Comparison of ENCODE assay signal across 9 cellular contexts in the genomic region with DNA sequence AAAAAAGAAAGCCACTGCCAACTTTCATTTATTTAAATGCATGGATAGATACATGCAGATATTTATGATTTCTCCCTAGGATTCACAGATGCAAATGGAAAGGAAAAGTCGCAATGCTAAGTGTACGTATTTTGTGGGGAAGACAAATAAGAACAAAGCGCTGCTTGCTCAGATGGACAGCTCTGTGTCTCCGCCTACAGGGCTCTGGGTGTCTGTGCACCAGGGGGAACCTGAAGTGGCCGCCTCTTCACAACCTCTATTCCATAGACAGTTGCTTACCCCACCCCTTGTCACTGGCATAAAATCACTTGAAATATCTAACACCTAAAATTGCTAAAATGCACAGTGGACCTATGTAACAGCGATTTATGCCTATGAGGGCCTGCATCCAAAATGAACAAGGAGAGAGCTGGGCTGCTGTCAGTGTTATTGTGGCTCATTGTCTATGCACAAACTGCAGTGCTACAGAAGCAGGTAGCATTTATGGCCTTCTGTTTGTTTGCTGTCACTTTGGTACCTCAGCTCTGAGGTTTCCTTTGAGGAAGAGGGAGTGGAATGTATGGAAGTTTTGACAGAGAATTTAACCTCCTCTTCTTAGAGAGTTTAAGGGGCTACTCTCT. TPM values are rescaled to one million over a fixed set of nuclear protein-coding genes. Genes with fewer than 3 reads are reported as not detected.
DNase-seq lines count a peak whose midpoint lies in the region; ATAC-seq and TF ChIP-seq lines count a peak whose summit lies in the region.
"Had no signal": no experiment of that assay in that cellular context is flagged by ENCODE, and none has a peak within 500 bp of the region (broad histone marks: within the 10 kb centered on the region; RNA-seq: fewer than 3 reads in every experiment).

No MANE protein-coding gene starts in this region.

- H3K79me1 ChIP-seq in mesenchymal stem cell (replicated peaks; ENCODE audit: low read length, poor library complexity, severe bottlenecking): no peaks in the 10 kb centered on the region

- no peak for ATAC-seq in HG02852 (IDR thresholded peaks at IDR 0.05; ENCODE audit: unreplicated experiment)

- H3K9me3 ChIP-seq in colonic mucosa: no peaks in the 10 kb centered on the region
- H3K9me3 ChIP-seq in mesenchymal stem cell (ENCODE audit: control insufficient read depth, low read length): peaks cover 4% of the 10 kb centered on the region

- no peak overlapping the region for H4K91ac ChIP-seq in mesenchymal stem cell (ENCODE audit: low read length)

- no peak overlapping the region for H3K27ac ChIP-seq in colonic mucosa
- H3K27ac ChIP-seq in mesenchymal stem cell (ENCODE audit: low read length, poor library complexity, severe bottlenecking): no peak overlapping the region

- H2BK5ac ChIP-seq in mesenchymal stem cell (ENCODE audit: low read depth, low read length, poor library complexity, severe bottlenecking): no peak overlapping the region

- no peak overlapping the region for H3K4me3 ChIP-seq in colonic mucosa
- H3K4me3 ChIP-seq in mesenchymal stem cell (ENCODE audit: insufficient read depth in 1 of 2, low read depth in 1 of 2, low read length in 2 of 2): no peak overlapping the region

- in situ Hi-C loops in GM13976 (cut with MboI; ENCODE audit: low sequenced_read_pairs, unreplicated experiment): no loop called here

- H3K4ac ChIP-seq in mesenchymal stem cell (ENCODE audit: low read depth in 1 of 2, low read length in 2 of 2): no peak overlapping the region

- no peak overlapping the region for H2AK5ac ChIP-seq in mesenchymal stem cell (ENCODE audit: low read length, severe bottlenecking)

- H3K4me1 ChIP-seq in colonic mucosa: no peaks in the 10 kb centered on the region
- no peaks in the 10 kb centered on the region for H3K4me1 ChIP-seq in mesenchymal stem cell (ENCODE audit: control insufficient read depth, insufficient read depth, low read depth, low read length)

- no peak overlapping the region for H2BK15ac ChIP-seq in mesenchymal stem cell (ENCODE audit: low read depth, poor library complexity, severe bottlenecking)

- no peak overlapping the region for H3K23ac ChIP-seq in mesenchymal stem cell (ENCODE audit: low read length in 2 of 2)

- H3K14ac ChIP-seq in mesenchymal stem cell (ENCODE audit: low read length in 2 of 2): no peak overlapping the region

- H4K8ac ChIP-seq in mesenchymal stem cell (ENCODE audit: low read length): no peak overlapping the region

- H3K9ac ChIP-seq in colonic mucosa (ENCODE audit: low read depth in 2 of 2, low read length in 2 of 2) (no peak overlapping the region), mesenchymal stem cell (ENCODE audit: low read length) (no peak overlapping the region)

- H3K27me3 ChIP-seq in colonic mucosa: peaks cover 15% of the 10 kb centered on the region
- H3K27me3 ChIP-seq in mesenchymal stem cell (ENCODE audit: control insufficient read depth in 1 of 2, insufficient read depth in 1 of 2, low read length in 2 of 2): peaks cover 0 to 56% of the 10 kb centered on the region in 2 experiments

- H3K4me2 ChIP-seq in mesenchymal stem cell (ENCODE audit: low read length, poor library complexity, severe bottlenecking): no peak overlapping the region

- H3K36me3 ChIP-seq in colonic mucosa: no peaks in the 10 kb centered on the region
- H3K36me3 ChIP-seq in mesenchymal stem cell (ENCODE audit: control insufficient read depth in 1 of 2, insufficient read depth in 2 of 2, low read depth in 1 of 2, low read length in 2 of 2): no peaks in the 10 kb centered on the region

- intact Hi-C loops in colonic mucosa (cut with DNase I): loop anchor here (5.0 kb wide), 1 partner anchor 462 kb away; no protein-coding TSS in a partner anchor

- no peak overlapping the region for H2AFZ ChIP-seq in mesenchymal stem cell (ENCODE audit: low read depth, low read length)

- no peak overlapping the region for H2BK12ac ChIP-seq in mesenchymal stem cell (ENCODE audit: low read length in 2 of 2)

- 0% methylated on average over 4 of the region's 6 CpGs for WGBS in mesenchymal stem cell

- peak; percentile 62 for TF ChIP-seq CTCF in AG09319 (IDR thresholded peaks at IDR 0.05; ENCODE audit: low read depth, low read length)
- TF ChIP-seq CTCF in GM13976 (IDR thresholded peaks at IDR 0.05; ENCODE audit: borderline replicate concordance, control extremely low read depth, extremely low read depth, insufficient read depth, missing control alignments): peak; percentile 67
- peak; percentile 77 for TF ChIP-seq CTCF in colonic mucosa (IDR thresholded peaks at IDR 0.05)

- H2BK120ac ChIP-seq in mesenchymal stem cell (ENCODE audit: low read depth, low read length): no peak overlapping the region

- DNase-seq in AG09319 (ENCODE audit: extremely low read depth, low read depth) (peak; percentile 1), GM13976 (ENCODE audit: low spot score) (peak; percentile 15), NAMALWA (ENCODE audit: low spot score) (peak; percentile 48), colonic mucosa (peak; percentile 27), mesenchymal stem cell (peak; percentile 19), superior temporal gyrus (ENCODE audit: extremely low spot score) (peak; percentile 16)
- DNase-seq in activated CD4-positive, alpha-beta T cell treated with anti-CD3 and anti-CD28 coated beads for 24 hours (ENCODE audit: low read depth in 2 of 2): peak; percentile 13 to 19

- no peak overlapping the region for H3K18ac ChIP-seq in mesenchymal stem cell (ENCODE audit: low read depth in 1 of 2, low read length in 2 of 2)

RNA-seq across cellular contexts. Expression of a gene that starts 58.6 kb away (rescaled TPM):
- not detected for total RNA-seq in colonic mucosa
- polyA plus RNA-seq in mesenchymal stem cell (2013, experiment 1 of 2): not detected
- not detected for polyA plus RNA-seq in mesenchymal stem cell (2013, experiment 2 of 2)
- total RNA-seq: skeletal muscle tissue had no signal
